ENCODE assay signal across 7 cellular contexts in the genomic region with DNA sequence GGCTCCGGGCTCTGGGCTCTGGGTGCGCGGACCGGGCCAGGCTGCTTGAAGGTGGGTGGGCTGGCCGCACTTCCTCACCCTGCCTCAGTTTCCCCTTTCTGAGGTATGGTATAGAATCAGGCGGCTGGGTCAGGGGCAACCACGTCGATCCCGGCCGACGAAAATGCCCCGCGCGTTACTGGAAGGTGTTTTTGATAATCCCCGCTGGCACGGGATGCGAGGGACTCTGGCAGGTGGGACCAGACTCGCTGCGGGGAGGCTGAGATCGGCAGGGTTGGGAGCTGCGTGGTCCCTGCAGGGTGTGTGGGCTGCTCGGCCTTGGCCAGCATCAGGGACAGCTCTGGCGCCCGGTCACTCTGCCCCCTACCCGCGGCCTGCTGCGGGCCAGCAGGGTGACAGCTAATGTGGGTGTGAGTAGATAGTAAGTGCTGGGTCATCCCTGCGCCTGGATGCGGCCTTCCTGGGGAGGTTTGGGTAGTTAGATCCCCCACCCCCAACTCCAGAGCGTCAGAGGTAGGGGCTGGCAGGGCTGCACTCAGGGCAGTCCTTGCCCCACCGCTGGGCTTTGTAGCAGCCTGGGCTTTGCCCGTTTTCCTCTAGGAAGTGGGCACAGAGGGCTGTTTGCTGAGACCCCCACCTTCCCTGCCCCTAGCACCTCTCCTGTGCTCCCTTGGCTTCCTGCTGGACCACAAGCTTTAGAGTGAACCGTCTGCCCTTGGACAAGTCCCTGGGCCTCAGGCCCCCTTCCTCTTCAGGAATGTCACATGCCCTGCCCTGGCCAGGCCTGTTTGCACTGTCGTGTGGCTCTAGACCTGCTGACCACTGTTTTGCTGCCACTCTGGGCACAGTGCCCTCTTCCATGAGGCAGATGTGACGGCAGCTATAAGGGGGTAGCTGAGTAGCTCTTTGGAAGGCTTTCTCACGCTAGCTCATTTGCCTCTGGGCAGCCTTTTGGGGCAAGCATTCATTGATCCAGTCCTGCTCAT. TPM values are rescaled to one million over a fixed set of nuclear protein-coding genes. Genes with fewer than 3 reads are reported as not detected.
DNase-seq lines count a peak whose midpoint lies in the region; ATAC-seq and TF ChIP-seq lines count a peak whose summit lies in the region.

No MANE protein-coding gene starts in this region.

- POLR2A ChIA-PET in MCF 10A (lab: Yijun Ruan, JAX): interaction anchor here (0.5 to 2.3 kb wide), 13 partner anchors 10 to 450 kb away, joined by 3 to 9 read pairs (median 3); partner anchors contain the start of genes DGCR8 and RANBP1

- peak overlapping the region; percentile 98 for H3K4me2 ChIP-seq in skeletal muscle satellite cell (ENCODE audit: low read length)

- peak overlapping the region; percentile 81 for H3K4me3 Mint-ChIP-seq in MCF 10A (ENCODE audit: unreplicated experiment)
- peak overlapping the region; percentile 89 to 94 (median 90) for H3K4me3 Mint-ChIP-seq in immature natural killer cell

- peaks cover 16% of the 10 kb centered on the region for H3K27me3 ChIP-seq in skeletal muscle satellite cell (ENCODE audit: control insufficient read depth, insufficient read depth, low read length)

- peak overlapping the region; percentile 98 for H3K9ac ChIP-seq in skeletal muscle satellite cell (ENCODE audit: low read depth, low read length)

- BruUV-seq in MCF 10A (replicated peaks; lab: Mats Ljungman, UMichigan): TSS peak; percentile 51

- no peak for TF ChIP-seq CTCF in MCF 10A (IDR thresholded peaks at IDR 0.05; ENCODE audit: unreplicated experiment)

- H3K4me1 ChIP-seq in skeletal muscle satellite cell (ENCODE audit: control insufficient read depth, insufficient read depth, low read length): peaks cover 21% of the 10 kb centered on the region

- no peaks in the 10 kb centered on the region for H3K9me3 Mint-ChIP-seq in MCF 10A (ENCODE audit: unreplicated experiment)
- H3K9me3 Mint-ChIP-seq in immature natural killer cell: no peaks in the 10 kb centered on the region

- CTCF ChIA-PET in MCF 10A (lab: Yijun Ruan, JAX): interaction anchor here (0.9 to 1.4 kb wide), 5 partner anchors 40 to 291 kb away, joined by 3 to 5 read pairs (median 3); no protein-coding TSS in a partner anchor

- intact Hi-C loops in MCF 10A (cut with micrococcal nuclease): no loop called here

- no peaks in the 10 kb centered on the region for H3K9me3 ChIP-seq in skeletal muscle satellite cell (replicated peaks; ENCODE audit: low read length)

- H3K27ac Mint-ChIP-seq in MCF 10A (ENCODE audit: low read depth, unreplicated experiment) (peak overlapping the region; percentile 54), immature natural killer cell (peak overlapping the region; percentile 84 to 94 (median 88))

- H3K4me1 Mint-ChIP-seq in MCF 10A (ENCODE audit: insufficient read depth, unreplicated experiment) (peaks cover 15% of the 10 kb centered on the region), immature natural killer cell (peaks cover 51 to 53% of the 10 kb centered on the region in 2 donors)

- H3K27me3 Mint-ChIP-seq in MCF 10A (ENCODE audit: insufficient read depth, unreplicated experiment) (no peaks in the 10 kb centered on the region), immature natural killer cell (ENCODE audit: low read depth in 3 of 3) (peaks cover 0 to 14% (median 4%) of the 10 kb centered on the region in 3 donors)

- H3K4me3 ChIP-seq in skeletal muscle satellite cell (ENCODE audit: low read length): peak overlapping the region; percentile 90

- peak; percentile 19 for ATAC-seq in GM18909 (IDR thresholded peaks at IDR 0.05; ENCODE audit: poor library complexity, unreplicated experiment)

- no peaks in the 10 kb centered on the region for H3K36me3 ChIP-seq in skeletal muscle satellite cell (ENCODE audit: insufficient read depth, low read length)

- peak; percentile 48 for DNase-seq in NCI-H69 (lab: John Stamatoyannopoulos, UW)
- DNase-seq in MCF 10A (ENCODE audit: unreplicated experiment): peak; percentile 28
- no peak for DNase-seq in immature natural killer cell
- no peak for DNase-seq in NCI-H1417 treated with DMSO at 0.1 percent for 48 hours (lab: John Stamatoyannopoulos, UW)
- DNase-seq in DMS79 (lab: John Stamatoyannopoulos, UW): no peak

- peaks cover 12% of the 10 kb centered on the region for H3K36me3 Mint-ChIP-seq in MCF 10A (ENCODE audit: insufficient read depth, unreplicated experiment)
- H3K36me3 Mint-ChIP-seq in immature natural killer cell: peaks cover 0 to 3% (median 0%) of the 10 kb centered on the region in 3 donors

RNA-seq across cellular contexts. Expression of gene TANGO2, which starts 0.6 kb away (rescaled TPM):
- 13.9 and 16.0 TPM in 2 replicates for total RNA-seq in MCF 10A (2022)
- polyA plus RNA-seq in immature natural killer cell: 10 to 100 TPM; 43.3 to 68.6 (median 56.6) TPM
- 43.0 and 50.2 TPM in 2 replicates for total RNA-seq in skeletal muscle satellite cell (2012; rRNA removed)

RNA-seq across cellular contexts. Expression of gene ARVCF, which starts 4.9 kb away (rescaled TPM):
- total RNA-seq in MCF 10A (2022): 7.5 and 11.8 TPM in 2 replicates
- 10 to 100 TPM in 1 of 3 donors, 1 to 10 TPM in 2; 5.3 to 15.9 (median 5.3) TPM for polyA plus RNA-seq in immature natural killer cell
- 2.8 and 6.6 TPM in 2 replicates for total RNA-seq in skeletal muscle satellite cell (2012; rRNA removed)

RNA-seq across cellular contexts. Expression of gene DGCR8, which starts 58.6 kb away (rescaled TPM):
- total RNA-seq in MCF 10A (2022): 40.8 and 49.1 TPM in 2 replicates
- 1 to 10 TPM in 2 of 3 donors, under 1 TPM in 1; 0.83 to 5.4 (median 1.4) TPM for polyA plus RNA-seq in immature natural killer cell
- total RNA-seq in skeletal muscle satellite cell (2012; rRNA removed): 22.3 and 23.6 TPM in 2 replicates

Comparison
In these comparisons a context has a peak if more than half of its experiments do, and no peak if none do; other contexts are left out.
1. DNase-seq: peak in NCI-H69 (single experiment) and MCF 10A (single experiment); none in immature natural killer cell (0 of 3), NCI-H1417 treated with DMSO at 0.1 percent for 48 hours (single experiment) and DMS79 (single experiment).